33 cellular contexts compared by ENCODE assay signal in genomic region chr3:3991598-3991997, GRCh38.
"Had no signal": no experiment of that assay in that cellular context is flagged by ENCODE, and none has a peak within 500 bp of the region (broad histone marks: within the 10 kb centered on the region; RNA-seq: fewer than 3 reads in every experiment).

No MANE protein-coding gene starts in this region.

- H3K27me3 ChIP-seq: MG63 had no signal

- H3K36me3 ChIP-seq: MG63 had no signal

- H3K27ac ChIP-seq: KMS-11 had no signal

- H3K9ac ChIP-seq: KMS-11 had no signal

- H3K4me3 ChIP-seq: MG63 had no signal

- H3K9me3 ChIP-seq: MG63 had no signal

- DNase-seq: Karpas-422, Kasumi-1, MG63, MM.1S, MV-4-11, NCI-H1048, NCI-H1092, NCI-H1092 treated with DMSO at 0.1 percent for 48 hours, NCI-H1105, NCI-H1105 treated with DMSO at 0.1 percent for 48 hours, NCI-H1417 treated with DMSO at 0.1 percent for 48 hours, NCI-H1436, NCI-H1436 treated with DMSO at 0.1 percent for 48 hours, NCI-H146, NCI-H1694, NCI-H1694 treated with DMSO at 0.1 percent for 48 hours, NCI-H187, NCI-H187 treated with DMSO at 0.1 percent for 48 hours, NCI-H1930, NCI-H2029, NCI-H2029 treated with DMSO at 0.1 percent for 48 hours, NCI-H2081, NCI-H2081 treated with DMSO at 0.1 percent for 48 hours, NCI-H2107, NCI-H2171, NCI-H2171 treated with DMSO at 0.1 percent for 48 hours, NCI-H2227 treated with DMSO at 0.1 percent for 48 hours, NCI-H226, NCI-H345, NCI-H446, NCI-H446 treated with DMSO at 0.1 percent for 48 hours, NCI-H510A had no signal
